20 cellular contexts compared by ENCODE assay signal in the genomic region with DNA sequence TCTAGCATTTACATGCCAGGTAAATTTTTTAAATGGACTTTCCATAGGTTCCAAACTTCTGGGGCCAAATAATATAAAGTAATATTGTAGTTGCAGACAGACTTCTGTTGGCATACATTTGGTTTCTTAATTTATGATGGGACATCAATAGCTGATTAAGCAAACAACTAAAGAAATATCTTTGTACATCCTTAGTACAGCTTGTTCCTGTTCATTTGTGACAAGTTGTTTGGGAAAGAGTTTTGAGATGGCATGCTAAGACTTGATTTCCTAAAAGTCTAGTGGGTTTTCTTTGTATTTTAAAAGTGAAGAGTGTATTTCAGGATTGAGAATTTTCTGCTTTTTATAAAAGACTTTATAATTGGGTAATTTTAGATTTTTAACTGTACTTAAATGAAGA.
"Had no signal": no experiment of that assay in that cellular context is flagged by ENCODE, and none has a peak within 500 bp of the region (broad histone marks: within the 10 kb centered on the region; RNA-seq: fewer than 3 reads in every experiment).

No MANE protein-coding gene starts in this region.

- H3K4me2 ChIP-seq: SK-N-SH had no signal

- DNase-seq: KBM-7; MM.1S; NCI-H1092 treated with DMSO at 0.1 percent for 48 hours; NCI-H1436; NCI-H187; NCI-H2029; NCI-H2081 treated with DMSO at 0.1 percent for 48 hours; NCI-H2171; NCI-H226; NCI-H446; NCI-H510A; NCI-H524 treated with DMSO at 0.1 percent for 48 hours; NCI-H69; NCI-H774; NK-92 treated with Interleukin-12 subunit alpha and Interleukin-12 subunit beta, amount 100 ng/mL, for 24 hours; PC-3; SHP77 had no signal

- H3K27ac ChIP-seq: RWPE1 had no signal

- H3K9ac ChIP-seq: SK-N-SH had no signal

- H3K9me3 ChIP-seq: SK-N-SH had no signal

- ATAC-seq: Panc1, PC-3 had no signal
